ENCODE assay signal across 9 cellular contexts in the genomic region with DNA sequence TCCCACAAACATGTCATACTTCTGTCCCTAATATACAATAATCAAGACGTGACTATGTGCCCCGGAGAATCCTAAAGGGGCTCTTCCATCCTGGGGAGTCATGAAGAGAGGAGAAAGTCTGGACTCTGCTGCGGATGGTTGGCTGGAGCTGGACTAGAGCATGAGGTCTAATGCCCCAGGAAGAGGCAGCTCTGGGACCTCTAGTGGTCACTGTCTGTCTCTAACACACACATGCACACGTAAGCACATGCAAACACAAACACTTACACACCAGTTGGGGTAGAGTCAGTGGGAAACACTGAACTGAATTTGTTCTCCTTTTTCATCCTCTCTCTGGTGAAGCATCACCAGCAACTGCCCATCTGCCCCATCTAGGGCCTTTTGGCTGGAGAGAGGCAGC.
DNase-seq lines count a peak whose midpoint lies in the region; ATAC-seq and TF ChIP-seq lines count a peak whose summit lies in the region.
"Had no signal": no experiment of that assay in that cellular context is flagged by ENCODE, and none has a peak within 500 bp of the region (broad histone marks: within the 10 kb centered on the region; RNA-seq: fewer than 3 reads in every experiment).

No MANE protein-coding gene starts in this region.

- no peaks in the 10 kb centered on the region for H3K9me3 ChIP-seq in Karpas-422 (ENCODE audit: low read length)
- no peaks in the 10 kb centered on the region for H3K9me3 ChIP-seq in colonic mucosa
- no peaks in the 10 kb centered on the region for H3K9me3 ChIP-seq in tibial artery

- ATAC-seq in activated CD8-positive, alpha-beta memory T cell treated with anti-CD3 and anti-CD28 coated beads, Interleukin-2, amount 10 ng/mL, durations not matched to agents 7 days and 5 days = no peak

- no peak overlapping the region for H3K4me3 Mint-ChIP-seq in progenitor cell of endocrine pancreas (ENCODE audit: low read depth)
- H3K4me3 Mint-ChIP-seq in activated CD8-positive, alpha-beta memory T cell treated with anti-CD3 and anti-CD28 coated beads, Interleukin-2, amount 10 ng/mL, durations not matched to agents 7 days and 5 days = no peak overlapping the region

- peaks cover 6% of the 10 kb centered on the region for H3K27me3 Mint-ChIP-seq in progenitor cell of endocrine pancreas
- H3K27me3 Mint-ChIP-seq in activated CD8-positive, alpha-beta memory T cell treated with anti-CD3 and anti-CD28 coated beads, Interleukin-2, amount 10 ng/mL, durations not matched to agents 7 days and 5 days = no peaks in the 10 kb centered on the region

- H3K9ac ChIP-seq in Karpas-422 (ENCODE audit: low read length) = no peak overlapping the region
- H3K9ac ChIP-seq in colonic mucosa (ENCODE audit: low read depth in 2 of 2, low read length in 2 of 2) = no peak overlapping the region

- H3K36me3 Mint-ChIP-seq in progenitor cell of endocrine pancreas (ENCODE audit: insufficient read depth) = no peaks in the 10 kb centered on the region
- H3K36me3 Mint-ChIP-seq in activated CD8-positive, alpha-beta memory T cell treated with anti-CD3 and anti-CD28 coated beads, Interleukin-2, amount 10 ng/mL, durations not matched to agents 7 days and 5 days = no peaks in the 10 kb centered on the region

- no peaks in the 10 kb centered on the region for H4K20me1 ChIP-seq in Karpas-422 (ENCODE audit: insufficient read depth, low read depth, low read length)

- H3K79me2 ChIP-seq in Karpas-422 (ENCODE audit: low read length) = no peaks in the 10 kb centered on the region

- no peak overlapping the region for H3K27ac Mint-ChIP-seq in progenitor cell of endocrine pancreas
- H3K27ac Mint-ChIP-seq in activated CD8-positive, alpha-beta memory T cell treated with anti-CD3 and anti-CD28 coated beads, Interleukin-2, amount 10 ng/mL, durations not matched to agents 7 days and 5 days = no peak overlapping the region

- DNase-seq in Karpas-422 (peak; percentile 42), colonic mucosa (no peak), progenitor cell of endocrine pancreas (ENCODE audit: low spot score, unreplicated experiment) (no peak), tibial artery (no peak), epidermal melanocyte (ENCODE audit: insufficient read length, low spot score) (no peak), T-helper 1 cell (no peak)
- no peak for DNase-seq in activated CD8-positive, alpha-beta memory T cell treated with anti-CD3 and anti-CD28 coated beads, Interleukin-2, amount 10 ng/mL, durations not matched to agents 7 days and 5 days
- DNase-seq: dermis blood vessel endothelial cell had no signal

- H2AFZ ChIP-seq in Karpas-422 (ENCODE audit: low read length) = no peak overlapping the region

- H3K9me3 Mint-ChIP-seq in progenitor cell of endocrine pancreas (ENCODE audit: low read depth) = no peaks in the 10 kb centered on the region
- H3K9me3 Mint-ChIP-seq in activated CD8-positive, alpha-beta memory T cell treated with anti-CD3 and anti-CD28 coated beads, Interleukin-2, amount 10 ng/mL, durations not matched to agents 7 days and 5 days (ENCODE audit: low read depth) = no peaks in the 10 kb centered on the region

- H3K4me3 ChIP-seq in Karpas-422 (ENCODE audit: low read length) (no peak overlapping the region), colonic mucosa (no peak overlapping the region), tibial artery (no peak overlapping the region)

- H3K4me1 Mint-ChIP-seq in progenitor cell of endocrine pancreas (ENCODE audit: low read depth) = peaks cover 8% of the 10 kb centered on the region
- H3K4me1 Mint-ChIP-seq in activated CD8-positive, alpha-beta memory T cell treated with anti-CD3 and anti-CD28 coated beads, Interleukin-2, amount 10 ng/mL, durations not matched to agents 7 days and 5 days = no peaks in the 10 kb centered on the region

- CTCF ChIA-PET in activated CD8-positive, alpha-beta memory T cell treated with anti-CD3 and anti-CD28 coated beads, Interleukin-2, amount 10 ng/mL, durations not matched to agents 7 days and 5 days (lab: Charles Lee) = interaction anchor here (0.8 kb wide), 1 partner anchor 8 kb away, joined by 3 read pairs; no protein-coding TSS in a partner anchor

- intact Hi-C loops in colonic mucosa (cut with DNase I) (no loop called here), tibial artery (cut with DNase I; ENCODE audit: low total_unique reads) (no loop called here)

- no peak overlapping the region for H3K27ac ChIP-seq in Karpas-422 (ENCODE audit: low read length)
- H3K27ac ChIP-seq in colonic mucosa = no peak overlapping the region
- no peak overlapping the region for H3K27ac ChIP-seq in tibial artery

- H3K27me3 ChIP-seq in Karpas-422 (ENCODE audit: low read length) (no peaks in the 10 kb centered on the region), colonic mucosa (no peaks in the 10 kb centered on the region), tibial artery (no peaks in the 10 kb centered on the region)

- peak; percentile 65 for TF ChIP-seq CTCF in GM12872 (IDR thresholded peaks at IDR 0.05; ENCODE audit: insufficient read depth, low read depth, low read length)
- peak; percentile 15 for TF ChIP-seq CTCF in colonic mucosa (IDR thresholded peaks at IDR 0.05)
- TF ChIP-seq CTCF in progenitor cell of endocrine pancreas (IDR thresholded peaks at IDR 0.05; ENCODE audit: unreplicated experiment) = peak; percentile 41
- no peak for TF ChIP-seq CTCF in tibial artery (IDR thresholded peaks at IDR 0.05)

- no peaks in the 10 kb centered on the region for H3K36me3 ChIP-seq in Karpas-422 (ENCODE audit: insufficient read depth, low read length)
- no peaks in the 10 kb centered on the region for H3K36me3 ChIP-seq in colonic mucosa
- no peaks in the 10 kb centered on the region for H3K36me3 ChIP-seq in tibial artery

- no peaks in the 10 kb centered on the region for H3K4me1 ChIP-seq in Karpas-422 (ENCODE audit: low read length)
- no peaks in the 10 kb centered on the region for H3K4me1 ChIP-seq in colonic mucosa
- no peaks in the 10 kb centered on the region for H3K4me1 ChIP-seq in tibial artery

- H3K4me2 ChIP-seq in Karpas-422 (ENCODE audit: low read depth, low read length, poor library complexity, severe bottlenecking) = no peak overlapping the region

- H3K9me2 ChIP-seq in Karpas-422 (replicated peaks; ENCODE audit: insufficient read depth, low read length) = no peaks in the 10 kb centered on the region

Comparison
In these comparisons a context has a peak if more than half of its experiments do, and no peak if none do; other contexts are left out.
1. CTCF ChIP-seq: peak in GM12872 (single experiment), colonic mucosa (single experiment) and progenitor cell of endocrine pancreas (single experiment); none in tibial artery (0 of 2).